In genomic region chr15:31352283-31352880, GRCh38 we compare ENCODE assay signal across 8 cellular contexts. TPM values are rescaled to one million over a fixed set of nuclear protein-coding genes. Genes with fewer than 3 reads are reported as not detected.
DNase-seq lines count a peak whose midpoint lies in the region; ATAC-seq and TF ChIP-seq lines count a peak whose summit lies in the region.

No MANE protein-coding gene starts in this region.

- H3K9me3 ChIP-seq in CD8-positive, alpha-beta memory T cell (ENCODE audit: low read length) = no peaks in the 10 kb centered on the region

- peak overlapping the region; percentile 90 to 98 (median 96) for H3K27ac Mint-ChIP-seq in CD8-positive, alpha-beta memory T cell
- H3K27ac Mint-ChIP-seq in chondrocyte (ENCODE audit: unreplicated experiment) (peak overlapping the region; percentile 59), nephron progenitor cell (peak overlapping the region; percentile 75)

- POLR2A ChIA-PET in CD8-positive, alpha-beta memory T cell (lab: Charles Lee) = interaction anchor here (0.8 to 2.1 kb wide), 5 partner anchors 9 to 82 kb away, joined by 3 to 11 read pairs (median 5); partner anchors contain the start of gene KLF13

- peaks cover 100% of the 10 kb centered on the region for H3K4me1 ChIP-seq in CD8-positive, alpha-beta memory T cell (ENCODE audit: insufficient read depth, low read length)

- H3K9me3 Mint-ChIP-seq in CD8-positive, alpha-beta memory T cell = no peaks in the 10 kb centered on the region
- H3K9me3 Mint-ChIP-seq in chondrocyte (ENCODE audit: low read depth) (no peaks in the 10 kb centered on the region), nephron progenitor cell (no peaks in the 10 kb centered on the region)

- peaks cover 7% of the 10 kb centered on the region for H3K36me3 ChIP-seq in CD8-positive, alpha-beta memory T cell (ENCODE audit: insufficient read depth, low read length)

- H3K27ac ChIP-seq in CD8-positive, alpha-beta memory T cell (ENCODE audit: low read depth, low read length) = peak overlapping the region; percentile 67

- peak overlapping the region; percentile 73 to 87 (median 82) for H3K4me3 Mint-ChIP-seq in CD8-positive, alpha-beta memory T cell
- H3K4me3 Mint-ChIP-seq in chondrocyte (ENCODE audit: unreplicated experiment) (no peak overlapping the region), nephron progenitor cell (no peak overlapping the region)

- CTCF ChIA-PET in CD8-positive, alpha-beta memory T cell (lab: Charles Lee) = interaction anchor here (1.2 to 13.0 kb wide), 6 partner anchors 10 to 136 kb away, joined by 3 to 224 read pairs (median 4); no protein-coding TSS in a partner anchor

- TF ChIP-seq CTCF in chondrocyte (IDR thresholded peaks at IDR 0.05) (no peak), nephron progenitor cell (IDR thresholded peaks at IDR 0.05) (no peak), omental fat pad (IDR thresholded peaks at IDR 0.05) (no peak)

- no peaks in the 10 kb centered on the region for H3K27me3 ChIP-seq in CD8-positive, alpha-beta memory T cell (ENCODE audit: insufficient read depth, low read length, poor library complexity, severe bottlenecking)

- no peak for DNase-seq in CD8-positive, alpha-beta memory T cell
- DNase-seq in NCI-H1092 treated with DMSO at 0.1 percent for 48 hours (lab: John Stamatoyannopoulos, UW) (peak; percentile 31), chondrocyte (ENCODE audit: low spot score) (no peak), nephron progenitor cell (no peak), AG08396 (ENCODE audit: low spot score) (no peak), omental fat pad (ENCODE audit: low spot score) (no peak), retina (no peak)

- peaks cover 0 to 1% of the 10 kb centered on the region in 2 donors for H3K27me3 Mint-ChIP-seq in CD8-positive, alpha-beta memory T cell
- no peaks in the 10 kb centered on the region for H3K27me3 Mint-ChIP-seq in chondrocyte (ENCODE audit: low read depth)
- H3K27me3 Mint-ChIP-seq in nephron progenitor cell (ENCODE audit: low read depth, poor library complexity) = no peaks in the 10 kb centered on the region

- ATAC-seq in GM18870 (IDR thresholded peaks at IDR 0.05; ENCODE audit: unreplicated experiment) (no peak), omental fat pad (ENCODE audit: low FRiP score) (no peak)

- peaks cover 96 to 99% (median 98%) of the 10 kb centered on the region in 3 donors for H3K4me1 Mint-ChIP-seq in CD8-positive, alpha-beta memory T cell
- H3K4me1 Mint-ChIP-seq in chondrocyte (ENCODE audit: low read depth) (peaks cover 50% of the 10 kb centered on the region), nephron progenitor cell (peaks cover 44% of the 10 kb centered on the region)

- H3K4me3 ChIP-seq in CD8-positive, alpha-beta memory T cell (ENCODE audit: low read length) = peak overlapping the region; percentile 33

- peaks cover 0 to 66% (median 7%) of the 10 kb centered on the region in 3 donors for H3K36me3 Mint-ChIP-seq in CD8-positive, alpha-beta memory T cell
- H3K36me3 Mint-ChIP-seq in chondrocyte (ENCODE audit: low read depth) = peaks cover 4% of the 10 kb centered on the region
- no peaks in the 10 kb centered on the region for H3K36me3 Mint-ChIP-seq in nephron progenitor cell (ENCODE audit: low read depth)

RNA-seq across cellular contexts. Expression of gene KLF13, which starts 25.7 kb away (rescaled TPM):
- total RNA-seq in CD8-positive, alpha-beta memory T cell = 100 to 1,000 TPM; 145 to 147 TPM
- 109 TPM for polyA plus RNA-seq in CD8-positive, alpha-beta memory T cell
- total RNA-seq in chondrocyte (54.2 to 59.1 TPM (median 58.4 TPM) in 3 replicates), omental fat pad (10 to 100 TPM; 49.7 to 67.5 (median 62.3) TPM)

Comparison
In these comparisons a context has a peak if more than half of its experiments do, and no peak if none do; other contexts are left out.
1. H3K4me3 Mint-ChIP-seq: peak in CD8-positive, alpha-beta memory T cell (7 of 7); none in chondrocyte (single experiment) and nephron progenitor cell (single experiment).
2. Peak in every context shown above with its lines, with median percentiles within 50 percentile points of each other: H3K27ac Mint-ChIP-seq.